ENCODE assay signal across 9 cellular contexts in the genomic region with DNA sequence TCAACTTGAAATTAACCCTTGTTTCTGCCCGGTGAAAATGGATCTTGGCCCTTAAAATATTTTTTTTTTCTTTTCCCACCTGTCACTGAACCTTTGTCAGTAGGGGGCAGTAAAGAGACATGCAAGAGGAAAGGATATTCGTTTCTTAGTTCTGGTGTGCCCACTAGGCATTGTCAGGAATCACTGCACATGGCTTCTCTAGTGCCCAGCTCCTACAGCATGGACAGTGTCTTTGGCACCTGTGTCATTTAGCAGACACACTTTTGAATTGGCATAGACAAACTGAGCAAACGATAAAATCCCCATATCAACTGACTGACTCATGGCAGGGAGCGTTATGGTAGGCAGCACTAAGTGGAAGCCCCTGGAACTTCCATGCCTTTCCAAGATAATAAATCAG.
DNase-seq lines count a peak whose midpoint lies in the region; ATAC-seq and TF ChIP-seq lines count a peak whose summit lies in the region.
"Had no signal": no experiment of that assay in that cellular context is flagged by ENCODE, and none has a peak within 500 bp of the region (broad histone marks: within the 10 kb centered on the region; RNA-seq: fewer than 3 reads in every experiment).

No MANE protein-coding gene starts in this region.

- H3K27ac Mint-ChIP-seq in H9 = no peak overlapping the region
- H3K27ac Mint-ChIP-seq: activated naive CD4-positive, alpha-beta T cell treated with anti-CD3 and anti-CD28 coated beads, Interleukin-2, amount 50 U/mL, for 24 hours had no signal

- H3K36me3 ChIP-seq in PC-9 (ENCODE audit: low read depth) = no peaks in the 10 kb centered on the region
- H3K36me3 ChIP-seq in adrenal gland (replicated peaks in 1 of 2) = no peaks in the 10 kb centered on the region
- H3K36me3 ChIP-seq in HAP-1 (replicated peaks) = no peaks in the 10 kb centered on the region

- DNase-seq in AML-193 (lab: John Stamatoyannopoulos, UW) (peak; percentile 6 to 35), H9 (peak; percentile 38), PC-9 (peak in 1 of 2 experiments; percentile 38), glomerular endothelial cell (ENCODE audit: extremely low read depth, low read depth, low spot score) (peak; percentile 22), adrenal gland (no peak), HAP-1 (ENCODE audit: low spot score in 2 of 2) (no peak)

- TF ChIP-seq CTCF in H9 (conservative IDR thresholded peaks at IDR 0.05) = peak; percentile 80
- peak; percentile 74 for TF ChIP-seq CTCF in PC-9 (conservative IDR thresholded peaks at IDR 0.05)
- TF ChIP-seq CTCF in adrenal gland (IDR thresholded peaks at IDR 0.05) = peak in 1 of 6 experiments; percentile 25

- H3F3A ChIP-seq in PC-9 (ENCODE audit: insufficient read depth, low read depth) = no peaks in the 10 kb centered on the region

- no peak overlapping the region for H3K4me3 Mint-ChIP-seq in H9
- H3K4me3 Mint-ChIP-seq: activated naive CD4-positive, alpha-beta T cell treated with anti-CD3 and anti-CD28 coated beads, Interleukin-2, amount 50 U/mL, for 24 hours had no signal

- no peak overlapping the region for H4K91ac ChIP-seq in H9 (ENCODE audit: insufficient read length, low read depth, low read length)

- no peak overlapping the region for H2AFZ ChIP-seq in H9 (ENCODE audit: low read length)
- H2AFZ ChIP-seq in PC-9 = no peak overlapping the region

- peaks cover 0 to 5% (median 0%) of the 10 kb centered on the region in 3 experiments; a peak in 1 of 7 replicates for H3K36me3 Mint-ChIP-seq in H9 (ENCODE audit: insufficient read depth in 1 of 3, low read depth in 3 of 3)
- H3K36me3 Mint-ChIP-seq: activated naive CD4-positive, alpha-beta T cell treated with anti-CD3 and anti-CD28 coated beads, Interleukin-2, amount 50 U/mL, for 24 hours had no signal

- no peaks in the 10 kb centered on the region for H3K9me2 ChIP-seq in PC-9 (ENCODE audit: insufficient read depth)

- H4K20me1 ChIP-seq in H9 (ENCODE audit: control insufficient read depth, insufficient read depth, insufficient read length) = no peaks in the 10 kb centered on the region
- no peaks in the 10 kb centered on the region for H4K20me1 ChIP-seq in PC-9 (ENCODE audit: insufficient read depth)

- no peak overlapping the region for H2BK15ac ChIP-seq in H9 (ENCODE audit: low read depth, low read length)

- no CpG with 5 or more reads among the region's 4 CpGs for WGBS in H9 (ENCODE audit: extremely low coverage, insufficient read length, low lambda C conversion rate)
- 64 to 71% (median 66%) methylated on average over 4 of the region's 4 CpGs for whole genome bisulfite sequencing in adrenal gland, 4 donors

- no TSS peak for BruUV-seq in PC-9 (replicated peaks; lab: Mats Ljungman, UMichigan)

- no peak overlapping the region for H2AK5ac ChIP-seq in H9 (ENCODE audit: insufficient read length, low read length)

- H3K27ac ChIP-seq in H9 (ENCODE audit: insufficient read length, low read depth, low read length) (no peak overlapping the region), PC-9 (no peak overlapping the region), adrenal gland (no peak overlapping the region)

- no peak overlapping the region for H3K23ac ChIP-seq in H9 (ENCODE audit: insufficient read length, low read depth, low read length)

- H3K79me1 ChIP-seq in H9 (ENCODE audit: insufficient read depth, low read depth, low read length, poor library complexity, severe bottlenecking) = no peaks in the 10 kb centered on the region

- no peak overlapping the region for H4K8ac ChIP-seq in H9 (replicated peaks; ENCODE audit: insufficient read length, low read depth, low read length)

- no peaks in the 10 kb centered on the region for H3K4me1 ChIP-seq in H9 (ENCODE audit: insufficient read depth, low read length)
- no peaks in the 10 kb centered on the region for H3K4me1 ChIP-seq in PC-9 (replicated peaks; ENCODE audit: insufficient read depth)
- H3K4me1 ChIP-seq in adrenal gland (replicated peaks in 1 of 2) = no peaks in the 10 kb centered on the region
- no peaks in the 10 kb centered on the region for H3K4me1 ChIP-seq in HAP-1

- H3K23me2 ChIP-seq in H9 (ENCODE audit: insufficient read length, low read depth, low read length, poor library complexity, severe bottlenecking) = no peaks in the 10 kb centered on the region

- no peak for TF ChIP-seq POLR2A in adrenal gland (IDR thresholded peaks at IDR 0.05)

- no peak overlapping the region for H3K4ac ChIP-seq in H9 (ENCODE audit: low read depth, low read length)

- H3K4me2 ChIP-seq in H9 (ENCODE audit: insufficient read depth, insufficient read length, low read length) = no peak overlapping the region
- no peak overlapping the region for H3K4me2 ChIP-seq in PC-9

- H2BK20ac ChIP-seq in H9 (ENCODE audit: low read depth, low read length, poor library complexity, severe bottlenecking) = no peak overlapping the region

- H3K14ac ChIP-seq in H9 (ENCODE audit: insufficient read depth, low read length) = no peak overlapping the region

- H3T11ph ChIP-seq in H9 (ENCODE audit: low read length) = no peak overlapping the region

- no peaks in the 10 kb centered on the region for H3K4me1 Mint-ChIP-seq in H9
- H3K4me1 Mint-ChIP-seq: activated naive CD4-positive, alpha-beta T cell treated with anti-CD3 and anti-CD28 coated beads, Interleukin-2, amount 50 U/mL, for 24 hours had no signal

- POLR2A ChIA-PET in PC-9 (lab: Charles Lee; ENCODE audit: unreplicated experiment) = no interaction called here

- H3K56ac ChIP-seq in H9 (ENCODE audit: insufficient read length, low read depth, low read length) = no peak overlapping the region

- ATAC-seq in GM21825 (IDR thresholded peaks at IDR 0.05; ENCODE audit: unreplicated experiment) (no peak), GM21786 (IDR thresholded peaks at IDR 0.05; ENCODE audit: unreplicated experiment) (no peak)

- H3K4me3 ChIP-seq in PC-9 (no peak overlapping the region), adrenal gland (no peak overlapping the region), HAP-1 (no peak overlapping the region)

- no peaks in the 10 kb centered on the region for H3K27me3 Mint-ChIP-seq in H9 (ENCODE audit: low read depth)
- H3K27me3 Mint-ChIP-seq: activated naive CD4-positive, alpha-beta T cell treated with anti-CD3 and anti-CD28 coated beads, Interleukin-2, amount 50 U/mL, for 24 hours had no signal

- no peak overlapping the region for H3K18ac ChIP-seq in H9 (ENCODE audit: insufficient read length, low read depth, low read length)

- H2BK120ac ChIP-seq in H9 (ENCODE audit: low read depth, low read length, poor library complexity, severe bottlenecking) = no peak overlapping the region

- no peak overlapping the region for H4K5ac ChIP-seq in H9 (ENCODE audit: insufficient read length, low read depth, low read length)

- H3K27me3 ChIP-seq in H9 (ENCODE audit: insufficient read depth, low read length) (no peaks in the 10 kb centered on the region), PC-9 (ENCODE audit: insufficient read depth, low read depth) (no peaks in the 10 kb centered on the region), adrenal gland (no peaks in the 10 kb centered on the region), HAP-1 (ENCODE audit: low read depth) (no peaks in the 10 kb centered on the region)

- H3K9me3 ChIP-seq in H9 (ENCODE audit: control insufficient read depth, low read depth, low read length) (no peaks in the 10 kb centered on the region), PC-9 (ENCODE audit: insufficient read depth, low read depth) (no peaks in the 10 kb centered on the region), adrenal gland (replicated peaks in 1 of 3) (no peaks in the 10 kb centered on the region), HAP-1 (no peaks in the 10 kb centered on the region)

- H3K9me3 Mint-ChIP-seq in H9 = no peaks in the 10 kb centered on the region

- CTCF ChIA-PET in PC-9 (lab: Charles Lee) = no interaction called here

- H2BK5ac ChIP-seq in H9 (ENCODE audit: insufficient read length, low read length) = no peak overlapping the region

- H2BK12ac ChIP-seq in H9 (ENCODE audit: insufficient read length, low read depth, low read length) = no peak overlapping the region

- in situ Hi-C loops in HAP-1 (cut with MboI; ENCODE audit: low sequenced_read_pairs) = no loop called here

- intact Hi-C loops in PC-9 (cut with micrococcal nuclease; ENCODE audit: unreplicated experiment) (loop anchor here (10.0 kb wide), 1 partner anchor 1005 kb away; no protein-coding TSS in a partner anchor), adrenal gland (cut with DNase I) (no loop called here)

- H3K9ac ChIP-seq in H9 (ENCODE audit: extremely low read depth, insufficient read length, low read length) = no peak overlapping the region

- H3K79me2 ChIP-seq in H9 (ENCODE audit: insufficient read depth, low read length) = no peaks in the 10 kb centered on the region
- H3K79me2 ChIP-seq in PC-9 (ENCODE audit: low read depth) = no peaks in the 10 kb centered on the region

Comparison
In these comparisons a context has a peak if more than half of its experiments do, and no peak if none do; other contexts are left out.
1. DNase-seq: peak in AML-193 (2 of 2), H9 (single experiment) and glomerular endothelial cell (single experiment); none in adrenal gland (0 of 7) and HAP-1 (0 of 2).